ENCODE assay signal across 20 cellular contexts in genomic region chr13:103199380-103200088, GRCh38.
"Had no signal": no experiment of that assay in that cellular context is flagged by ENCODE, and none has a peak within 500 bp of the region (broad histone marks: within the 10 kb centered on the region; RNA-seq: fewer than 3 reads in every experiment).

No MANE protein-coding gene starts in this region.

- H3K4me1 ChIP-seq: left lung, pancreas, spleen, tibial artery, upper lobe of left lung, vagina had no signal

- H3K27ac ChIP-seq: coronary artery, left lung, pancreas, spleen, tibial artery, upper lobe of left lung, vagina had no signal

- H3K4me3 ChIP-seq: coronary artery, left lung, lung, pancreas, spleen, tibial artery, upper lobe of left lung, vagina had no signal

- ATAC-seq: esophagus mucosa; left lung; pancreas; sciatic nerve; stimulated activated memory B cell treated with anti-CD40 and anti-IgM and Interleukin-4, amounts not matched to agents 10 μg/mL and 1 μg/mL and 100 μg/mL, for 72 hours had no signal

- H3K9me3 ChIP-seq: pancreas, tibial artery, upper lobe of left lung, vagina had no signal

- FAIRE-seq: endometrium, frontal cortex, pancreas had no signal

- H3K36me3 ChIP-seq: left lung, pancreas, spleen, tibial artery, upper lobe of left lung, vagina had no signal

- DNase-seq: effector CD8-positive, alpha-beta T cell; islet precursor cell; left lung; naive B cell; occipital lobe; pancreas; spleen; stimulated activated CD4-positive, alpha-beta T cell treated with anti-CD3 and anti-CD28 coated beads, Interleukin-15, amount 100 ng/mL, for 24 hours; stimulated activated CD4-positive, alpha-beta T cell treated with anti-CD3 and anti-CD28 coated beads, Interleukin-1b, Interleukin-23, amount 100 ng/mL, for 48 hours; stimulated activated CD4-positive, alpha-beta T cell treated with anti-CD3 and anti-CD28 coated beads, Interleukin-4, amount 100 ng/mL, for 24 hours; tibial artery; upper lobe of left lung had no signal

- H3K27me3 ChIP-seq: left lung, pancreas, spleen, tibial artery, upper lobe of left lung, vagina had no signal
